30 cellular contexts compared by ENCODE assay signal in genomic region chr9:20191239-20191840, GRCh38.
A peak's percentile ranks its signal among the peaks of the same experiment; 100 is the strongest.
DNase-seq lines count a peak whose midpoint lies in the region; FAIRE-seq and TF ChIP-seq lines count a peak whose summit lies in the region.
"Had no signal": no experiment of that assay in that cellular context is flagged by ENCODE, and none has a peak within 500 bp of the region (broad histone marks: within the 10 kb centered on the region; RNA-seq: fewer than 3 reads in every experiment).

No MANE protein-coding gene starts in this region.

- H3K27me3 Mint-ChIP-seq in Caco-2 (ENCODE audit: insufficient read depth, unreplicated experiment), result no peaks in the 10 kb centered on the region
- H3K27me3 Mint-ChIP-seq: CD4-positive, alpha-beta T cell had no signal

- H3K4me2 ChIP-seq in hepatocyte, result no peak overlapping the region

- H3K9me2 ChIP-seq in hepatocyte (replicated peaks; ENCODE audit: insufficient read depth), result no peaks in the 10 kb centered on the region

- no peaks in the 10 kb centered on the region for H3K79me2 ChIP-seq in hepatocyte

- no peak overlapping the region for H2AFZ ChIP-seq in hepatocyte

- POLR2A ChIA-PET in Caco-2 (lab: Charles Lee), result no interaction called here

- no peak overlapping the region for H3K9ac ChIP-seq in kidney (ENCODE audit: low read length in 2 of 2)

- H3K4me1 ChIP-seq in Caco-2, result no peaks in the 10 kb centered on the region
- H3K4me1 ChIP-seq in hepatocyte (ENCODE audit: insufficient read depth), result no peaks in the 10 kb centered on the region
- no peaks in the 10 kb centered on the region for H3K4me1 ChIP-seq in kidney (ENCODE audit: control insufficient read depth in 1 of 2, insufficient read depth in 1 of 2, low read depth in 1 of 2, low read length in 2 of 2)
- H3K4me1 ChIP-seq in BE2C, result no peaks in the 10 kb centered on the region
- H3K4me1 ChIP-seq: gastrocnemius medialis had no signal

- intact Hi-C loops in Caco-2 (cut with micrococcal nuclease; ENCODE audit: unreplicated experiment), result loop anchor here (1.0 to 10.0 kb wide), 3 partner anchors 43 to 267 kb away; no protein-coding TSS in a partner anchor
- intact Hi-C loops in kidney (cut with DNase I), result no loop called here

- DNase-seq in Caco-2, result peak in 1 of 2 experiments; percentile 40
- DNase-seq in HFF-Myc (ENCODE audit: extremely low read depth, low read depth), result no peak
- peak; percentile 39 for DNase-seq in SK-MEL-5 (ENCODE audit: low read depth, low spot score)
- DNase-seq in hepatocyte (ENCODE audit: low spot score), result peak; percentile 32
- DNase-seq in kidney, result no peak
- no peak for DNase-seq in BE2C
- no peak for DNase-seq in activated CD4-positive, CD25-positive, alpha-beta regulatory T cell treated with anti-CD3 and anti-CD28 coated beads, Interleukin-2, amount 50 U/mL, for 72 hours
- DNase-seq: activated CD4-positive, alpha-beta T cell treated with anti-CD3 and anti-CD28 coated beads for 1 hour; activated naive CD4-positive, alpha-beta T cell treated with anti-CD3 and anti-CD28 coated beads for 36 hours; activated T-cell treated with anti-CD3 and anti-CD28 coated beads, Interleukin-2, amount 50 U/mL, for 48 hours; amniotic stem cell; CD4-positive, alpha-beta T cell; DMS79; dorsolateral prefrontal cortex; erythroblast; gastrocnemius medialis; islet precursor cell; mammary epithelial cell; MM.1S; NCI-H1436 treated with DMSO at 0.1 percent for 48 hours; NCI-H2171 treated with DMSO at 0.1 percent for 48 hours; NCI-H774; Right ventricle myocardium superior; small intestine; stimulated activated CD4-positive, alpha-beta T cell treated with anti-CD3 and anti-CD28 coated beads, Interleukin-2, amount 100 ng/mL, for 24 hours; T-helper 1 cell had no signal

- H3K36me3 Mint-ChIP-seq in Caco-2 (ENCODE audit: insufficient read depth, unreplicated experiment), result peaks cover 5% of the 10 kb centered on the region
- H3K36me3 Mint-ChIP-seq: stimulated activated effector memory CD8-positive, alpha-beta T cell treated with anti-CD3 and anti-CD28 coated beads, Interleukin-12 subunit alpha, Interleukin-12 subunit beta, amount 100 ng/mL, for 72 hours had no signal

- peaks cover 22% of the 10 kb centered on the region for H3K9me3 Mint-ChIP-seq in Caco-2 (ENCODE audit: unreplicated experiment)

- WGBS in hepatocyte (ENCODE audit: low lambda C conversion rate, missing lambda C conversion rate), result 66% methylated on average over 4 of the region's 4 CpGs

- in situ Hi-C loops in SK-MEL-5 (cut with HindIII; ENCODE audit: low pct_unique_long_range_greater_than_20kb, low sequenced_read_pairs), result no loop called here

- H3K9me3 ChIP-seq in Caco-2, result no peaks in the 10 kb centered on the region
- H3K9me3 ChIP-seq in hepatocyte (ENCODE audit: low read depth), result no peaks in the 10 kb centered on the region
- no peaks in the 10 kb centered on the region for H3K9me3 ChIP-seq in kidney (ENCODE audit: control insufficient read depth in 1 of 2, low read length in 2 of 2)
- H3K9me3 ChIP-seq in BE2C, result no peaks in the 10 kb centered on the region
- H3K9me3 ChIP-seq: gastrocnemius medialis had no signal

- H3K27ac ChIP-seq in hepatocyte, result no peak overlapping the region
- H3K27ac ChIP-seq in kidney (ENCODE audit: low read depth in 2 of 2, low read length in 2 of 2), result no peak overlapping the region
- H3K27ac ChIP-seq: cardiac muscle cell, dorsolateral prefrontal cortex, gastrocnemius medialis had no signal

- H4K20me1 ChIP-seq in hepatocyte (ENCODE audit: insufficient read depth, poor library complexity, severe bottlenecking), result no peaks in the 10 kb centered on the region

- peaks cover 17% of the 10 kb centered on the region for H3K4me1 Mint-ChIP-seq in Caco-2 (ENCODE audit: low read depth, unreplicated experiment)
- H3K4me1 Mint-ChIP-seq: stimulated activated effector memory CD8-positive, alpha-beta T cell treated with anti-CD3 and anti-CD28 coated beads, Interleukin-12 subunit alpha, Interleukin-12 subunit beta, amount 100 ng/mL, for 72 hours had no signal

- H3K4me3 ChIP-seq in Caco-2 (ENCODE audit: low read depth, low read length), result no peak overlapping the region
- no peak overlapping the region for H3K4me3 ChIP-seq in HFF-Myc (replicated peaks; ENCODE audit: low read depth, low read length)
- H3K4me3 ChIP-seq in hepatocyte, result no peak overlapping the region
- no peak overlapping the region for H3K4me3 ChIP-seq in kidney (ENCODE audit: low read length in 2 of 2)
- no peak overlapping the region for H3K4me3 ChIP-seq in BE2C (ENCODE audit: low read depth, low read length)
- H3K4me3 ChIP-seq: cardiac muscle cell, dorsolateral prefrontal cortex, gastrocnemius medialis, GM12878 had no signal

- H3K36me3 ChIP-seq in Caco-2 (ENCODE audit: control insufficient read depth, insufficient read depth, low read length) (no peaks in the 10 kb centered on the region), hepatocyte (replicated peaks; ENCODE audit: insufficient read depth, low read depth) (no peaks in the 10 kb centered on the region), kidney (ENCODE audit: control insufficient read depth in 1 of 2, insufficient read depth in 2 of 2, low read length in 2 of 2) (no peaks in the 10 kb centered on the region), BE2C (no peaks in the 10 kb centered on the region)
- H3K36me3 ChIP-seq: cardiac muscle cell, gastrocnemius medialis had no signal

- FAIRE-seq in kidney (lab: Jason Lieb, UNC), result no peak
- FAIRE-seq: GM12878, small intestine, TTC549 had no signal

- CTCF ChIA-PET in Caco-2 (lab: Charles Lee), result no interaction called here

- H3K4me3 Mint-ChIP-seq in Caco-2 (ENCODE audit: unreplicated experiment), result no peak overlapping the region
- H3K4me3 Mint-ChIP-seq: activated naive CD4-positive, alpha-beta T cell treated with anti-CD3 and anti-CD28 coated beads for 36 hours; CD4-positive, alpha-beta T cell; stimulated activated effector memory CD8-positive, alpha-beta T cell treated with anti-CD3 and anti-CD28 coated beads, Interleukin-12 subunit alpha, Interleukin-12 subunit beta, amount 100 ng/mL, for 72 hours had no signal

- H3K27me3 ChIP-seq in Caco-2 (replicated peaks; ENCODE audit: control insufficient read depth, insufficient read depth, low read length), result no peaks in the 10 kb centered on the region
- H3K27me3 ChIP-seq in hepatocyte, result no peaks in the 10 kb centered on the region
- H3K27me3 ChIP-seq in BE2C, result no peaks in the 10 kb centered on the region
- H3K27me3 ChIP-seq: cardiac muscle cell, dorsolateral prefrontal cortex, gastrocnemius medialis had no signal

- no peak for TF ChIP-seq CTCF in Caco-2 (IDR thresholded peaks at IDR 0.05; ENCODE audit: insufficient read depth in 1 of 2, low read depth in 1 of 2, low read length in 1 of 2, severe bottlenecking in 1 of 2, unreplicated experiment in 1 of 2)
- TF ChIP-seq CTCF in HFF-Myc (IDR thresholded peaks at IDR 0.05; ENCODE audit: low read depth, low read length, missing control alignments), result peak; percentile 2
- no peak for TF ChIP-seq CTCF in hepatocyte (IDR thresholded peaks at IDR 0.05; ENCODE audit: poor library complexity)
- TF ChIP-seq CTCF in kidney (IDR thresholded peaks at IDR 0.05; ENCODE audit: borderline replicate concordance, extremely low read depth, insufficient read depth), result no peak
- no peak for TF ChIP-seq CTCF in BE2C (IDR thresholded peaks at IDR 0.05; ENCODE audit: low read depth, low read length)

- peak overlapping the region; percentile 16 for H3K27ac Mint-ChIP-seq in Caco-2 (ENCODE audit: unreplicated experiment)
- H3K27ac Mint-ChIP-seq: activated naive CD4-positive, alpha-beta T cell treated with anti-CD3 and anti-CD28 coated beads for 36 hours; CD4-positive, alpha-beta T cell; stimulated activated effector memory CD8-positive, alpha-beta T cell treated with anti-CD3 and anti-CD28 coated beads, Interleukin-12 subunit alpha, Interleukin-12 subunit beta, amount 100 ng/mL, for 72 hours had no signal

- no TSS peak for BruUV-seq in Caco-2 (replicated peaks; lab: Mats Ljungman, UMichigan)

Comparison
In these comparisons a context has a peak if more than half of its experiments do, and no peak if none do; other contexts are left out.
1. DNase-seq: peak in SK-MEL-5 (single experiment) and hepatocyte (single experiment); none in HFF-Myc (single experiment), kidney (single experiment), BE2C (single experiment) and activated CD4-positive, CD25-positive, alpha-beta regulatory T cell treated with anti-CD3 and anti-CD28 coated beads, Interleukin-2, amount 50 U/mL, for 72 hours (single experiment).